27 cellular contexts compared by ENCODE assay signal in genomic region chrX:130386408-130386808, GRCh38.
"Had no signal": no experiment of that assay in that cellular context is flagged by ENCODE, and none has a peak within 500 bp of the region (broad histone marks: within the 10 kb centered on the region; RNA-seq: fewer than 3 reads in every experiment).

No MANE protein-coding gene starts in this region.

- DNase-seq: activated B cell treated with CpG ODN at 0.5 μM for 24 hours; activated CD4-positive, alpha-beta memory T cell treated with anti-CD3 and anti-CD28 coated beads for 36 hours; activated CD4-positive, alpha-beta T cell treated with anti-CD3 and anti-CD28 coated beads for 4 hours; activated CD4-positive, alpha-beta T cell treated with anti-CD3 and anti-CD28 coated beads, Interleukin-2, amount 10 ng/mL, durations not matched to agents 24 days and 14 days; activated CD4-positive, alpha-beta T cell treated with anti-CD3 and anti-CD28 coated beads, Interleukin-2, amount 50 U/mL, for 1 hour; activated CD4-positive, alpha-beta T cell treated with anti-CD3 and anti-CD28 coated beads, Interleukin-2, amount 50 U/mL, for 4 hours; activated CD4-positive, CD25-positive, alpha-beta regulatory T cell treated with anti-CD3 and anti-CD28 coated beads, Interleukin-2, amount 50 U/mL, for 72 hours; activated CD8-positive, alpha-beta memory T cell treated with anti-CD3 and anti-CD28 coated beads, Interleukin-2, amount 50 U/mL, for 4 hours; activated CD8-positive, alpha-beta T cell treated with anti-CD3 and anti-CD28 coated beads for 36 hours; activated effector memory CD4-positive, alpha-beta T cell treated with anti-CD3 and anti-CD28 coated beads, Interleukin-2, amount 50 U/mL, for 16 hours; activated gamma-delta T cell treated with Interleukin-2 at 50 U/mL for 16 hours; activated naive CD4-positive, alpha-beta T cell; activated naive CD4-positive, alpha-beta T cell treated with anti-CD3 and anti-CD28 coated beads for 36 hours; activated naive CD4-positive, alpha-beta T cell treated with anti-CD3 and anti-CD28 coated beads, Interleukin-2, amount 50 U/mL, for 16 hours; activated naive CD8-positive, alpha-beta T cell treated with anti-CD3 and anti-CD28 coated beads for 36 hours; activated T-cell treated with anti-CD3 and anti-CD28 coated beads for 4 hours; activated T-cell treated with anti-CD3 and anti-CD28 coated beads, Interleukin-2, amount 50 U/mL, for 1 hour; activated T-cell treated with anti-CD3 and anti-CD28 coated beads, Interleukin-2, amount 50 U/mL, for 4 hours; activated T-cell treated with anti-CD3 and anti-CD28 coated beads, Interleukin-2, amount 50 U/mL, for 72 hours; adrenal gland; amniotic stem cell; aorta; body of pancreas; brain microvascular endothelial cell; central memory CD4-positive, alpha-beta T cell; T-helper 2 cell; T-helper 9 cell had no signal
